In the genomic region with DNA sequence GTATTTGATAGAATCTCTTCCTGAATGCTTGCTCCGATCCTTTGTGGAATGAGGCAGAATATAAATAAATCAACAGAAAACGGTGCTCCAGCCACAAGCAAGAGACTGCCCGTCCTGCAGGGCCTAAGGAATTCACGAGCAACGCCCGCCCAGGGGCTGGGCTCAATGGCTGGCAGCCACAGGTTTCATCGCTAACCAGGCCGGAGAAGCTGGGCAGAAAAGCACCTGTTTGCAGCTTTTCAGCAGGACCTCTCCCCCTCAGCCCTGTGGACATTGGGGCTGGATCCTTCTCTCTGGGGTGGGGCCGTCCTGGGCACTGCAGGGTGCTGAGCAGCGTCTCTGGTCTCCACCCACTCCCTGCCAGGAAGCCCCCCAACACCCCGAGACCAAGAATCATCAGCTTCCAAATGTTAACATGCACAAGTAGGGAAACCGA, we compare ENCODE assay signal across 9 cellular contexts.
A peak's percentile ranks its signal among the peaks of the same experiment; 100 is the strongest.
DNase-seq lines count a peak whose midpoint lies in the region; ATAC-seq and TF ChIP-seq lines count a peak whose summit lies in the region.
"Had no signal": no experiment of that assay in that cellular context is flagged by ENCODE, and none has a peak within 500 bp of the region (broad histone marks: within the 10 kb centered on the region; RNA-seq: fewer than 3 reads in every experiment).

No MANE protein-coding gene starts in this region.

- H3K9ac ChIP-seq in adipocyte (ENCODE audit: low read length), result peak overlapping the region; percentile 77

- H3K36me3 ChIP-seq in adipocyte (ENCODE audit: control insufficient read depth, insufficient read depth, low read length, severe bottlenecking) (no peaks in the 10 kb centered on the region), sigmoid colon (no peaks in the 10 kb centered on the region)

- H3K27ac ChIP-seq in sigmoid colon, result peak overlapping the region; percentile 85 to 95 (median 86)

- in situ Hi-C loops in G401 (cut with HindIII; ENCODE audit: low sequenced_read_pairs), result no loop called here

- no peaks in the 10 kb centered on the region for H3K27me3 ChIP-seq in adipocyte (replicated peaks; ENCODE audit: control insufficient read depth, insufficient read depth, low read length)
- no peaks in the 10 kb centered on the region for H3K27me3 ChIP-seq in sigmoid colon

- ATAC-seq in GM19035 (IDR thresholded peaks at IDR 0.05; ENCODE audit: unreplicated experiment) (no peak), GM21576 (IDR thresholded peaks at IDR 0.05; ENCODE audit: unreplicated experiment) (no peak)

- H3K4me3 ChIP-seq in adipocyte (ENCODE audit: low read length), result peak overlapping the region; percentile 75
- H3K4me3 ChIP-seq in sigmoid colon, result peak overlapping the region in 3 of 4 donors; percentile 50 to 55 (median 54)

- intact Hi-C loops in sigmoid colon (cut with DNase I), result loop anchor here (2.0 kb wide), 2 partner anchors 20 to 38 kb away; no protein-coding TSS in a partner anchor

- peaks cover 43% of the 10 kb centered on the region for H3K4me1 ChIP-seq in adipocyte (ENCODE audit: control insufficient read depth, insufficient read depth, low read length)
- peaks cover 0 to 56% (median 23%) of the 10 kb centered on the region in 4 donors for H3K4me1 ChIP-seq in sigmoid colon

- WGBS in sigmoid colon, 2 donors, result 10 to 41% methylated on average over 12 of the region's 12 CpGs

- DNase-seq in G401 (ENCODE audit: low spot score), result peak; percentile 51
- peak; percentile 64 for DNase-seq in adipocyte (ENCODE audit: low read depth)
- DNase-seq in hepatic stellate cell (ENCODE audit: low spot score), result peak; percentile 77
- DNase-seq in sigmoid colon, result peak; percentile 73
- DNase-seq in Kasumi-1 (lab: John Stamatoyannopoulos, UW), result no peak
- no peak for DNase-seq in foreskin melanocyte
- DNase-seq: stimulated activated CD4-positive, alpha-beta T cell treated with anti-CD3 and anti-CD28 coated beads, Interleukin-15, amount 100 ng/mL, for 24 hours had no signal

- no peak for TF ChIP-seq POLR2A in sigmoid colon (IDR thresholded peaks at IDR 0.05)

- TF ChIP-seq EP300 in sigmoid colon (IDR thresholded peaks at IDR 0.05), result no peak

- no peak for TF ChIP-seq CTCF in sigmoid colon (IDR thresholded peaks at IDR 0.05)

- peaks cover 3% of the 10 kb centered on the region for H3K9me3 ChIP-seq in adipocyte (ENCODE audit: control insufficient read depth, low read length)
- no peaks in the 10 kb centered on the region for H3K9me3 ChIP-seq in sigmoid colon

Comparison
In these comparisons a context has a peak if more than half of its experiments do, and no peak if none do; other contexts are left out.
1. DNase-seq: peak in G401 (single experiment), adipocyte (single experiment), hepatic stellate cell (single experiment) and sigmoid colon (single experiment); none in Kasumi-1 (0 of 2) and foreskin melanocyte (single experiment).